In the genomic region with DNA sequence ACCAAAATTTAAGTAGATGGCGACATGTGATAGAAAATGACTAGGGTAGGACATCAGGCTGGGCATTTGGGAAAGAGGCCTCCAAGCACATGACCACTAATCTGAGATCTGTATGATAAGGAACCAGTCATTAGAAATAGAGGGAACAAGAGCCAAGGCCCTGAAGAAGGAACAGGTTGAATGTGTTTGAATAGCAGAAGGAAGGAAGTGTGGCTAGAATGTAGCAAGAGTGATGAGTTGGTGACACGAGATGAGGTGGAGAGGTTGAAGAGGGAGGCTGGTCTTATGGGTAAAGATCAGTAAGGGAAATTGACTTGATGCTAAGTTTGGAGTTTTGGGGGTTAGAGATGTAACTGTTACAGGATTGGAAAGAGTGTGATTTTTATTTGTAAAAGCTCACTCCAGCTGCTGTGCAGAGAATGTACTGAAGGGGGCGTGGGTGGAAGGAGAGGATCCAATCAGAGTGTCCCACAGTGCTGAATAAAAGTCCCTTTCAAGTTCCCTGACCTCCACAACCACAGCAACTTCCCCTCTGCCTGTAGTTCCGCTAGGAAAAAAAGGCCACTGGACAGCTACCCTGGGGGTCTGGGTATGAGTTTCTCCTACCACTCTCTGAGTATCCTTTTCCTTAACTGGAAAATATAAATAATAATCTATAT, we compare ENCODE assay signal across 1 cellular context.
TF ChIP-seq lines count a peak whose summit lies in the region.

No MANE protein-coding gene starts in this region.

TF ChIP-seq in Ishikawa, 13 proteins besides CTCF, POLR2A, EP300 and RAD21:
- TF ChIP-seq, protein P1, sequence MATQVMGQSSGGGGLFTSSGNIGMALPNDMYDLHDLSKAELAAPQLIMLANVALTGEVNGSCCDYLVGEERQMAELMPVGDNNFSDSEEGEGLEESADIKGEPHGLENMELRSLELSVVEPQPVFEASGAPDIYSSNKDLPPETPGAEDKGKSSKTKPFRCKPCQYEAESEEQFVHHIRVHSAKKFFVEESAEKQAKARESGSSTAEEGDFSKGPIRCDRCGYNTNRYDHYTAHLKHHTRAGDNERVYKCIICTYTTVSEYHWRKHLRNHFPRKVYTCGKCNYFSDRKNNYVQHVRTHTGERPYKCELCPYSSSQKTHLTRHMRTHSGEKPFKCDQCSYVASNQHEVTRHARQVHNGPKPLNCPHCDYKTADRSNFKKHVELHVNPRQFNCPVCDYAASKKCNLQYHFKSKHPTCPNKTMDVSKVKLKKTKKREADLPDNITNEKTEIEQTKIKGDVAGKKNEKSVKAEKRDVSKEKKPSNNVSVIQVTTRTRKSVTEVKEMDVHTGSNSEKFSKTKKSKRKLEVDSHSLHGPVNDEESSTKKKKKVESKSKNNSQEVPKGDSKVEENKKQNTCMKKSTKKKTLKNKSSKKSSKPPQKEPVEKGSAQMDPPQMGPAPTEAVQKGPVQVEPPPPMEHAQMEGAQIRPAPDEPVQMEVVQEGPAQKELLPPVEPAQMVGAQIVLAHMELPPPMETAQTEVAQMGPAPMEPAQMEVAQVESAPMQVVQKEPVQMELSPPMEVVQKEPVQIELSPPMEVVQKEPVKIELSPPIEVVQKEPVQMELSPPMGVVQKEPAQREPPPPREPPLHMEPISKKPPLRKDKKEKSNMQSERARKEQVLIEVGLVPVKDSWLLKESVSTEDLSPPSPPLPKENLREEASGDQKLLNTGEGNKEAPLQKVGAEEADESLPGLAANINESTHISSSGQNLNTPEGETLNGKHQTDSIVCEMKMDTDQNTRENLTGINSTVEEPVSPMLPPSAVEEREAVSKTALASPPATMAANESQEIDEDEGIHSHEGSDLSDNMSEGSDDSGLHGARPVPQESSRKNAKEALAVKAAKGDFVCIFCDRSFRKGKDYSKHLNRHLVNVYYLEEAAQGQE (IDR thresholded peaks at IDR 0.05; ENCODE audit: low read depth): no peak
- no peak for TF ChIP-seq TEAD4 (IDR thresholded peaks at IDR 0.05)
- TF ChIP-seq, protein P2, sequence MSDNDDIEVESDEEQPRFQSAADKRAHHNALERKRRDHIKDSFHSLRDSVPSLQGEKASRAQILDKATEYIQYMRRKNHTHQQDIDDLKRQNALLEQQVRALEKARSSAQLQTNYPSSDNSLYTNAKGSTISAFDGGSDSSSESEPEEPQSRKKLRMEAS (IDR thresholded peaks at IDR 0.05): no peak
- TF ChIP-seq FOXM1 (IDR thresholded peaks at IDR 0.05; ENCODE audit: borderline replicate concordance, low read depth): no peak
- no peak for TF ChIP-seq TAF1 (IDR thresholded peaks at IDR 0.05; ENCODE audit: low read depth)
